Comparison of ENCODE assay signal across 11 cellular contexts in the genomic region with DNA sequence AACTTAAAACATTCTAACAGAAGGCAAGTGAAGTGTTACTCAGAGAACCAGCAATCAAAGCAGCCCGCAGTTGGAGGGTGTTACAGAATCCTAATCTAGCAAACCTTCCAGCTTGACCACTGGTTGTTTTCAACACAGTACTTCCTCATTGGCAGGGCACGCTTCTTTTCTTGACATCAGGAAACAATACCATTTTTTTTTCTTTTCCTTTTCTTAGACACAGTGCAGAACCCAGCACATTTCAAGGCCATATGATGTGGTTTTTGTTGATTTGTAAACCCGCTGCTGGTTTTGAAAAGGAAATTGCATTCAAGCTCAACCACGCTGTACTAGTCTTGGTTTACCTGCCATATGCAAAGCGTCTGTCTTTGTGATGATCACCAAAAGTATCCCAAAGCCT. TPM values are rescaled to one million over a fixed set of nuclear protein-coding genes. Genes with fewer than 3 reads are reported as not detected.
DNase-seq lines count a peak whose midpoint lies in the region; ATAC-seq and TF ChIP-seq lines count a peak whose summit lies in the region.
"Had no signal": no experiment of that assay in that cellular context is flagged by ENCODE, and none has a peak within 500 bp of the region (broad histone marks: within the 10 kb centered on the region; RNA-seq: fewer than 3 reads in every experiment).

No MANE protein-coding gene starts in this region.

- TF ChIP-seq CTCF in MM.1S (IDR thresholded peaks at IDR 0.05; ENCODE audit: low read length) (no peak), Caco-2 (IDR thresholded peaks at IDR 0.05; ENCODE audit: insufficient read depth in 1 of 2, low read depth in 1 of 2, low read length in 1 of 2, severe bottlenecking in 1 of 2, unreplicated experiment in 1 of 2) (no peak)

- peak overlapping the region; percentile 56; the same call in 1 of the 2 replicates for H3K27ac ChIP-seq in MM.1S (ENCODE audit: low read length)

- H3K27me3 ChIP-seq in MM.1S (replicated peaks; ENCODE audit: insufficient read depth, low read length): no peaks in the 10 kb centered on the region
- H3K27me3 ChIP-seq in Caco-2 (replicated peaks; ENCODE audit: control insufficient read depth, insufficient read depth, low read length): no peaks in the 10 kb centered on the region
- H3K27me3 ChIP-seq: esophagus squamous epithelium had no signal

- no peak overlapping the region for H3K9ac ChIP-seq in MM.1S (ENCODE audit: low read length)

- peak overlapping the region; percentile 19 to 27 for H3K4me3 Mint-ChIP-seq in stimulated activated naive B cell treated with anti-CD40 and anti-IgM and Interleukin-4, amounts not matched to agents 10 μg/mL and 1 μg/mL and 100 μg/mL, for 72 hours
- H3K4me3 Mint-ChIP-seq in Caco-2 (ENCODE audit: unreplicated experiment): no peak overlapping the region
- H3K4me3 Mint-ChIP-seq: activated naive CD8-positive, alpha-beta T cell treated with anti-CD3 and anti-CD28 coated beads for 36 hours had no signal

- POLR2A ChIA-PET in Caco-2 (lab: Charles Lee): no interaction called here

- H3K36me3 Mint-ChIP-seq in stimulated activated naive B cell treated with anti-CD40 and anti-IgM and Interleukin-4, amounts not matched to agents 10 μg/mL and 1 μg/mL and 100 μg/mL, for 72 hours: peaks cover 8 to 12% of the 10 kb centered on the region in 2 donors
- H3K36me3 Mint-ChIP-seq in Caco-2 (ENCODE audit: insufficient read depth, unreplicated experiment): no peaks in the 10 kb centered on the region
- H3K36me3 Mint-ChIP-seq: activated naive CD8-positive, alpha-beta T cell treated with anti-CD3 and anti-CD28 coated beads for 36 hours had no signal

- intact Hi-C loops in Right ventricle myocardium superior (cut with DNase I): no loop called here
- intact Hi-C loops in Caco-2 (cut with micrococcal nuclease; ENCODE audit: unreplicated experiment): no loop called here

- H3K9me3 Mint-ChIP-seq in stimulated activated naive B cell treated with anti-CD40 and anti-IgM and Interleukin-4, amounts not matched to agents 10 μg/mL and 1 μg/mL and 100 μg/mL, for 72 hours: peaks cover 13 to 17% of the 10 kb centered on the region in 2 donors
- H3K9me3 Mint-ChIP-seq in Caco-2 (ENCODE audit: unreplicated experiment): no peaks in the 10 kb centered on the region

- BruUV-seq in Caco-2 (replicated peaks; lab: Mats Ljungman, UMichigan): no TSS peak

- H3K4me1 Mint-ChIP-seq in stimulated activated naive B cell treated with anti-CD40 and anti-IgM and Interleukin-4, amounts not matched to agents 10 μg/mL and 1 μg/mL and 100 μg/mL, for 72 hours: peaks cover 17% of the 10 kb centered on the region in 2 donors
- no peaks in the 10 kb centered on the region for H3K4me1 Mint-ChIP-seq in Caco-2 (ENCODE audit: low read depth, unreplicated experiment)

- ATAC-seq in GM21381 (IDR thresholded peaks at IDR 0.05; ENCODE audit: unreplicated experiment) (peak; percentile 49), Right ventricle myocardium superior (ENCODE audit: poor library complexity) (peak; percentile 30)
- peak; percentile 50 to 60 for ATAC-seq in stimulated activated naive B cell treated with anti-CD40 and anti-IgM and Interleukin-4, amounts not matched to agents 10 μg/mL and 1 μg/mL and 100 μg/mL, for 72 hours (replicated peaks)

- H3K36me3 ChIP-seq in MM.1S (replicated peaks; ENCODE audit: insufficient read depth, low read length): no peaks in the 10 kb centered on the region
- H3K36me3 ChIP-seq in Caco-2 (ENCODE audit: control insufficient read depth, insufficient read depth, low read length): no peaks in the 10 kb centered on the region
- H3K36me3 ChIP-seq: esophagus squamous epithelium had no signal

- H3K4me1 ChIP-seq in MM.1S (ENCODE audit: low read length): peaks cover 14% of the 10 kb centered on the region
- no peaks in the 10 kb centered on the region for H3K4me1 ChIP-seq in Caco-2

- H3K27me3 Mint-ChIP-seq in stimulated activated naive B cell treated with anti-CD40 and anti-IgM and Interleukin-4, amounts not matched to agents 10 μg/mL and 1 μg/mL and 100 μg/mL, for 72 hours: no peaks in the 10 kb centered on the region
- H3K27me3 Mint-ChIP-seq in Caco-2 (ENCODE audit: insufficient read depth, unreplicated experiment): no peaks in the 10 kb centered on the region

- H3K9me3 ChIP-seq in MM.1S (replicated peaks; ENCODE audit: insufficient read depth, low read length): no peaks in the 10 kb centered on the region
- H3K9me3 ChIP-seq in Caco-2: no peaks in the 10 kb centered on the region; the same call in 1 of the 2 replicates

- H3K9me2 ChIP-seq in MM.1S (replicated peaks; ENCODE audit: insufficient read depth, low read length): no peaks in the 10 kb centered on the region

- H3F3A ChIP-seq in MM.1S (ENCODE audit: insufficient read depth, low read length): peaks cover 13% of the 10 kb centered on the region

- DNase-seq in MM.1S (peak; percentile 85), Right ventricle myocardium superior (no peak), Caco-2 (no peak), NCI-H2081 treated with DMSO at 0.1 percent for 48 hours (lab: John Stamatoyannopoulos, UW) (no peak), kidney glomerular epithelial cell (lab: John Stamatoyannopoulos, UW) (no peak), NCI-H1930 (lab: John Stamatoyannopoulos, UW) (no peak)
- DNase-seq in stimulated activated naive B cell treated with anti-CD40 and anti-IgM and Interleukin-4, amounts not matched to agents 10 μg/mL and 1 μg/mL and 100 μg/mL, for 72 hours: no peak
- DNase-seq: activated naive CD8-positive, alpha-beta T cell treated with anti-CD3 and anti-CD28 coated beads for 36 hours; esophagus squamous epithelium; T-helper 9 cell had no signal

- CTCF ChIA-PET in Caco-2 (lab: Charles Lee): no interaction called here

- H3K4me2 ChIP-seq in MM.1S (ENCODE audit: low read depth, low read length): peak overlapping the region; percentile 76

- no peak overlapping the region for H3K27ac Mint-ChIP-seq in stimulated activated naive B cell treated with anti-CD40 and anti-IgM and Interleukin-4, amounts not matched to agents 10 μg/mL and 1 μg/mL and 100 μg/mL, for 72 hours
- no peak overlapping the region for H3K27ac Mint-ChIP-seq in Caco-2 (ENCODE audit: unreplicated experiment)
- H3K27ac Mint-ChIP-seq: activated naive CD8-positive, alpha-beta T cell treated with anti-CD3 and anti-CD28 coated beads for 36 hours had no signal

- H3K4me3 ChIP-seq in MM.1S (ENCODE audit: low read length) (peak overlapping the region; percentile 40), Caco-2 (ENCODE audit: low read depth, low read length) (no peak overlapping the region)
- H3K4me3 ChIP-seq: esophagus squamous epithelium had no signal

- H2AFZ ChIP-seq in MM.1S (ENCODE audit: low read length): peak overlapping the region; percentile 73

- no peaks in the 10 kb centered on the region for H4K20me1 ChIP-seq in MM.1S (ENCODE audit: insufficient read depth, low read length)

- no peaks in the 10 kb centered on the region for H3K79me2 ChIP-seq in MM.1S (ENCODE audit: low read length)

RNA-seq across cellular contexts. Expression of a gene that starts 33.4 kb away (rescaled TPM):
- total RNA-seq in Right ventricle myocardium superior (13.0 TPM), Caco-2 (2022) (18.3 and 19.9 TPM in 2 replicates)
